In the genomic region with DNA sequence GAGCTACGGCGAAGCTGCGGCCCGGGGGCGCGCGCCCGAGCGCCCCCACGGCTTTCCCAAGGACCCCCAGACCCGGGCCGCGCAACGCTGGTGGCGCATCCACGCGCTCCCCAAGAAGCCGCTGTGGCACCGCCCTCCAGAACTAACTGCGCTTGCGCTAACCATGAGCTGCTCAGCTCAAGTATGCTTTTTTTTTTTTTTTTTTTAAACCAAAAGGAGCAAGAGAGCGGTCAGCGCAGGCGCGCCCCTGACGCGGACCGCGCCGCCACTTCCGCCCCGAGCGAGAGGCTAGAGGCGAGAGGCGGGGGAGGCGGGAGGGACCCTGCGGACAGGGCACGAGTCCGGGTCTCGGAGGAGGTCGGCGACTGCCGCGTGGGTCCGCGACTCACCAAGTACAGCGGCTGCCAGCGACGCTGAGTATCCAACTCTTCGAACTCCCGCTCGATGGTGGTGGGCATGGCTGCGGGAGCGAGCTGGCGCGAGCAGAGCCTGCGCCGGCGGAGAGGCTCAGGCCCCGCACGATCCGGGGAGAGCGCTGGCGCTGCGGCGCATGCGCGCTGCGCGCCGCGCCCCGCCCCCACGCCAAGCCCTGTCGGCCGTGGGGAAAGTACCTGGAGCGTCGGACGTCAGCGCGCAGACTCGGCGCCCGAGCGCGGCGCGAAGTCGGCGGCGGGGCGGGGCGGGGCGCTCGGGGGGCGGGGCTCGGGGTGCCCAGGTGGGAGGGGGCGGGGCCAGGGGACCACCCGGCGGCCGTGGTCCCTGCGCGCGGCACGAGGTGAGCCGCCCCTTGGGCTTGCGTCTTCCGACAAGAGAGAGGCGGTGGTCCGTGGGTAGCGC, we compare ENCODE assay signal across 8 cellular contexts. TPM values are rescaled to one million over a fixed set of nuclear protein-coding genes. Genes with fewer than 3 reads are reported as not detected.
DNase-seq lines count a peak whose midpoint lies in the region; ATAC-seq and TF ChIP-seq lines count a peak whose summit lies in the region.

Gene PTPN2, minus strand, starts transcription at position 554 of the 837 bp plus-strand sequence. Its CDS starts 96 bp downstream, at position 458.

- peak within 1 kb of the TSS; percentile 94 for H3K27ac Mint-ChIP-seq in activated CD4-positive, alpha-beta T cell treated with anti-CD3 and anti-CD28 coated beads for 36 hours
- H3K27ac Mint-ChIP-seq in chondrocyte (ENCODE audit: unreplicated experiment) = peak within 1 kb of the TSS; percentile 93

- DNase-seq in BJ (ENCODE audit: low read depth) (peak; percentile 72), GM19240 (ENCODE audit: insufficient read length, low spot score) (peak; percentile 86), NCI-H524 (lab: John Stamatoyannopoulos, UW) (peak; percentile 84 to 92), chondrocyte (ENCODE audit: low spot score) (no peak), kidney tubule cell (ENCODE audit: low spot score) (peak; percentile 95)
- DNase-seq in activated CD4-positive, alpha-beta T cell treated with anti-CD3 and anti-CD28 coated beads for 36 hours = peak; percentile 93
- DNase-seq in stimulated activated CD4-positive, alpha-beta T cell treated with anti-CD3 and anti-CD28 coated beads, Interleukin-1b, Interleukin-23, amount 100 ng/mL, for 1 hour (ENCODE audit: low read depth in 2 of 2) = peak; percentile 73 to 80

- peaks cover 56% of the 10 kb centered on the region for H3K4me1 Mint-ChIP-seq in activated CD4-positive, alpha-beta T cell treated with anti-CD3 and anti-CD28 coated beads for 36 hours
- peaks cover 45% of the 10 kb centered on the region for H3K4me1 Mint-ChIP-seq in chondrocyte (ENCODE audit: low read depth)

- no peaks in the 10 kb centered on the region for H3K27me3 ChIP-seq in BJ (ENCODE audit: control insufficient read depth, insufficient read depth, low read length)

- H3K9me3 Mint-ChIP-seq in activated CD4-positive, alpha-beta T cell treated with anti-CD3 and anti-CD28 coated beads for 36 hours (ENCODE audit: low read depth) = no peaks in the 10 kb centered on the region
- no peaks in the 10 kb centered on the region for H3K9me3 Mint-ChIP-seq in chondrocyte (ENCODE audit: low read depth)

- CTCF ChIA-PET in BJ (lab: Yijun Ruan, JAX) = interaction anchor here (1.6 to 3.1 kb wide), 5 partner anchors 9 to 140 kb away, joined by 4 to 17 read pairs (median 10); no protein-coding TSS in a partner anchor
- CTCF ChIA-PET in activated CD4-positive, alpha-beta T cell treated with anti-CD3 and anti-CD28 coated beads for 36 hours (lab: Charles Lee) = interaction anchor here (0.5 to 3.9 kb wide), 8 partner anchors 10 to 181 kb away, joined by 3 to 16 read pairs (median 4); partner anchors contain the start of gene PSMG2

- peak; percentile 60 for ATAC-seq in HG03457 (IDR thresholded peaks at IDR 0.05; ENCODE audit: unreplicated experiment)
- ATAC-seq in activated CD4-positive, alpha-beta T cell treated with anti-CD3 and anti-CD28 coated beads for 36 hours = peak; percentile 88

- H3K36me3 Mint-ChIP-seq in activated CD4-positive, alpha-beta T cell treated with anti-CD3 and anti-CD28 coated beads for 36 hours (ENCODE audit: low read depth) = peaks cover 15% of the 10 kb centered on the region
- H3K36me3 Mint-ChIP-seq in chondrocyte (ENCODE audit: low read depth) = no peaks in the 10 kb centered on the region

- POLR2A ChIA-PET in BJ (lab: Charles Lee) = interaction anchor here (0.6 to 1.0 kb wide), 10 partner anchors 54 to 595 kb away, joined by 3 to 15 read pairs (median 6); no protein-coding TSS in a partner anchor
- POLR2A ChIA-PET in activated CD4-positive, alpha-beta T cell treated with anti-CD3 and anti-CD28 coated beads for 36 hours (lab: Charles Lee) = interaction anchor here (0.9 to 1.6 kb wide), 12 partner anchors 16 to 506 kb away, joined by 3 to 18 read pairs (median 5); partner anchors contain the start of genes AFG3L2, CEP192, CEP76 and PSMG2

- intact Hi-C loops in activated CD4-positive, alpha-beta T cell treated with anti-CD3 and anti-CD28 coated beads for 36 hours (cut with DNase I, micrococcal nuclease) = loop anchor here (1.0 to 5.0 kb wide), 11 partner anchors 25 to 1032 kb away; partner anchors contain the start of genes AFG3L2 (in 1 of the 2), CEP192 (in 1 of the 2), CEP76 (in 1 of the 2) and CHMP1B (in 1 of the 2)

- H3K36me3 ChIP-seq in BJ (ENCODE audit: control insufficient read depth, insufficient read depth, low read length) = no peaks in the 10 kb centered on the region

- H3K4me3 Mint-ChIP-seq in activated CD4-positive, alpha-beta T cell treated with anti-CD3 and anti-CD28 coated beads for 36 hours = peak within 1 kb of the TSS; percentile 78
- peak within 1 kb of the TSS; percentile 88 for H3K4me3 Mint-ChIP-seq in chondrocyte (ENCODE audit: unreplicated experiment)

- peak within 1 kb of the TSS; percentile 85 for H3K4me3 ChIP-seq in BJ (ENCODE audit: low read depth, low read length)

- no peaks in the 10 kb centered on the region for H3K27me3 Mint-ChIP-seq in activated CD4-positive, alpha-beta T cell treated with anti-CD3 and anti-CD28 coated beads for 36 hours
- H3K27me3 Mint-ChIP-seq in chondrocyte (ENCODE audit: low read depth) = no peaks in the 10 kb centered on the region

- TF ChIP-seq CTCF in BJ (IDR thresholded peaks at IDR 0.05; ENCODE audit: insufficient read depth, low read depth, low read length) = no peak
- no peak for TF ChIP-seq CTCF in chondrocyte (IDR thresholded peaks at IDR 0.05)

RNA-seq across cellular contexts. Expression of gene PTPN2, which starts in this region (rescaled TPM):
- 14.5 and 19.0 TPM in 2 replicates for polyA plus RNA-seq in BJ (2011; rRNA removed)
- polyA minus RNA-seq in BJ (2011; rRNA and poly(A)+ RNA removed) = 6.1 and 7.8 TPM in 2 replicates
- total RNA-seq in activated CD4-positive, alpha-beta T cell treated with anti-CD3 and anti-CD28 coated beads for 36 hours = 10 to 100 TPM; 60.6 to 72.9 TPM
- 21.9 to 29.0 TPM (median 22.2 TPM) in 3 replicates for total RNA-seq in chondrocyte
